12 cellular contexts compared by ENCODE assay signal in genomic region chr2:29033172-29033571, GRCh38. TPM values are rescaled to one million over a fixed set of nuclear protein-coding genes. Genes with fewer than 3 reads are reported as not detected.
A peak's percentile ranks its signal among the peaks of the same experiment; 100 is the strongest.
DNase-seq lines count a peak whose midpoint lies in the region; TF ChIP-seq lines count a peak whose summit lies in the region.
"Had no signal": no experiment of that assay in that cellular context is flagged by ENCODE, and none has a peak within 500 bp of the region (broad histone marks: within the 10 kb centered on the region; RNA-seq: fewer than 3 reads in every experiment).

No MANE protein-coding gene starts in this region.

- no peaks in the 10 kb centered on the region for H3K9me3 ChIP-seq in MG63
- no peaks in the 10 kb centered on the region for H3K9me3 ChIP-seq in osteoblast (ENCODE audit: low read depth, low read length)
- H3K9me3 ChIP-seq in MM.1S (replicated peaks; ENCODE audit: insufficient read depth, low read length), result no peaks in the 10 kb centered on the region

- TF ChIP-seq CTCF in epithelial cell of esophagus (IDR thresholded peaks at IDR 0.05; ENCODE audit: insufficient read depth, low read depth, low read length, missing control alignments) (no peak), osteoblast (IDR thresholded peaks at IDR 0.05; ENCODE audit: extremely low read depth, low read depth, low read length) (no peak), MM.1S (IDR thresholded peaks at IDR 0.05; ENCODE audit: low read length) (no peak)

- H3K27ac ChIP-seq in osteoblast (ENCODE audit: low read depth, low read length) (no peak overlapping the region), MM.1S (ENCODE audit: low read length) (no peak overlapping the region)

- no peak overlapping the region for H2AFZ ChIP-seq in osteoblast (ENCODE audit: low read length)
- H2AFZ ChIP-seq in MM.1S (ENCODE audit: low read length), result no peak overlapping the region

- H4K20me1 ChIP-seq in osteoblast (ENCODE audit: insufficient read depth, low read length) (no peaks in the 10 kb centered on the region), MM.1S (ENCODE audit: insufficient read depth, low read length) (no peaks in the 10 kb centered on the region)

- no peak overlapping the region for H3K4me3 ChIP-seq in MG63
- no peak overlapping the region for H3K4me3 ChIP-seq in epithelial cell of esophagus (ENCODE audit: low read length)
- no peak overlapping the region for H3K4me3 ChIP-seq in osteoblast (ENCODE audit: insufficient read depth, low read length)
- H3K4me3 ChIP-seq in MM.1S (ENCODE audit: low read length), result no peak overlapping the region

- no peak overlapping the region for H3K9ac ChIP-seq in MM.1S (ENCODE audit: low read length)

- no peaks in the 10 kb centered on the region for H3K36me3 ChIP-seq in MG63
- H3K36me3 ChIP-seq in osteoblast (ENCODE audit: insufficient read depth, low read length), result no peaks in the 10 kb centered on the region
- no peaks in the 10 kb centered on the region for H3K36me3 ChIP-seq in MM.1S (replicated peaks; ENCODE audit: insufficient read depth, low read length)

- H3F3A ChIP-seq in MM.1S (ENCODE audit: insufficient read depth, low read length), result no peaks in the 10 kb centered on the region

- H3K79me2 ChIP-seq in osteoblast (ENCODE audit: insufficient read depth, low read length), result no peaks in the 10 kb centered on the region
- H3K79me2 ChIP-seq in MM.1S (ENCODE audit: low read length), result no peaks in the 10 kb centered on the region

- H3K27me3 ChIP-seq in MG63, result no peaks in the 10 kb centered on the region
- peaks cover 6% of the 10 kb centered on the region for H3K27me3 ChIP-seq in osteoblast (ENCODE audit: insufficient read depth, low read length)
- H3K27me3 ChIP-seq in MM.1S (replicated peaks; ENCODE audit: insufficient read depth, low read length), result no peaks in the 10 kb centered on the region

- DNase-seq in ELF-1 (ENCODE audit: low read depth, low spot score) (peak; percentile 91), MG63 (peak; percentile 56), epithelial cell of esophagus (ENCODE audit: low read depth) (peak; percentile 55), osteoblast (ENCODE audit: insufficient read length, low spot score, missing footprints) (peak; percentile 45), MM.1S (no peak), SIG-M5 (lab: John Stamatoyannopoulos, UW) (no peak), mesenteric fat pad (ENCODE audit: low spot score) (no peak)
- DNase-seq in activated effector memory CD4-positive, alpha-beta T cell treated with anti-CD3 and anti-CD28 coated beads, Interleukin-2, amount 50 U/mL, for 16 hours, result no peak
- DNase-seq: amniotic stem cell; NCI-H1436 treated with DMSO at 0.1 percent for 48 hours; stimulated activated CD8-positive, alpha-beta memory T cell treated with anti-CD3 and anti-CD28 coated beads, Interleukin-4, amount 100 ng/mL, for 48 hours; T-helper 17 cell had no signal

- no peaks in the 10 kb centered on the region for H3K4me1 ChIP-seq in osteoblast (ENCODE audit: insufficient read depth, low read length)
- no peaks in the 10 kb centered on the region for H3K4me1 ChIP-seq in MM.1S (ENCODE audit: low read length)

- H3K4me2 ChIP-seq in osteoblast (ENCODE audit: insufficient read depth, low read length), result no peak overlapping the region
- H3K4me2 ChIP-seq in MM.1S (ENCODE audit: low read depth, low read length), result no peak overlapping the region

- H3K9me2 ChIP-seq in MM.1S (replicated peaks; ENCODE audit: insufficient read depth, low read length), result no peaks in the 10 kb centered on the region

RNA-seq across cellular contexts. Expression of gene PCARE, which starts 41.2 kb away (rescaled TPM):
- not detected in 2 replicates for total RNA-seq in MG63 (2014; rRNA removed; shearing (Covaris generic); ENCODE audit: low replicate concordance)
- total RNA-seq in osteoblast, result not detected in 2 replicates
- 0.06 TPM for total RNA-seq in mesenteric fat pad
- total RNA-seq: T-helper 17 cell had no signal

RNA-seq across cellular contexts. Expression of gene TOGARAM2, which starts 52.1 kb away (rescaled TPM):
- 1.0 and 3.7 TPM in 2 replicates for total RNA-seq in MG63 (2014; rRNA removed; shearing (Covaris generic); ENCODE audit: low replicate concordance)
- total RNA-seq in osteoblast (under 0.01 and 0.72 TPM in 2 replicates), mesenteric fat pad (0.39 TPM)

Comparison
In these comparisons a context has a peak if more than half of its experiments do, and no peak if none do; other contexts are left out.
1. DNase-seq: peak in ELF-1 (single experiment), MG63 (single experiment), epithelial cell of esophagus (single experiment) and osteoblast (single experiment); none in activated effector memory CD4-positive, alpha-beta T cell treated with anti-CD3 and anti-CD28 coated beads, Interleukin-2, amount 50 U/mL, for 16 hours (single experiment), MM.1S (single experiment), SIG-M5 (single experiment) and mesenteric fat pad (single experiment).